ENCODE assay signal across 29 cellular contexts in the genomic region with DNA sequence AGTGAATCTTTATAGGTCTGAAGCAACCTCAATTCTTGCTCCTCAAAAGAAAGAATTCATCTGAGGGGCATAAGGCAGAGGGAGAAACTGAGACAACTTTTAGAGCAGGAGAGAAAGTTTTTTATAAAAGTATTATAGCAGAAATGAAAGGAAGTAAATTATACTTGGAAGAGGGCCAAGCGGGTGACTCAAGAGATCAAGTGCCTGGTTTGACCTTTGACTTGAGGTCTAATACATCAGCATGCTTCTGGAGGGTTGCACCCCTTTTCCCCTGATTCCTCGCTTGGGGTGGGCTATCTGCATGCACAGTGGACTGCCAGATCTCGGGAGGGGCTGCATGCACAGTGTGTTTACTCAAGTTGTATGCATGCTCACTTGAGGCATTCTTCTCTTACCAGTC.
"Had no signal": no experiment of that assay in that cellular context is flagged by ENCODE, and none has a peak within 500 bp of the region (broad histone marks: within the 10 kb centered on the region; RNA-seq: fewer than 3 reads in every experiment).

No MANE protein-coding gene starts in this region.

- H3K27me3 ChIP-seq: esophagus squamous epithelium, gastrocnemius medialis, neutrophil, pancreas, right lobe of liver, suprapubic skin, thyroid gland had no signal

- H3K4me1 ChIP-seq: esophagus squamous epithelium, gastrocnemius medialis, pancreas, right lobe of liver, suprapubic skin, thyroid gland had no signal

- H3K27ac ChIP-seq: coronary artery, esophagus squamous epithelium, gastrocnemius medialis, neutrophil, pancreas, right lobe of liver, suprapubic skin, thyroid gland had no signal

- ATAC-seq: gastrocnemius medialis; left lobe of liver; natural killer cell treated with Interleukin-12 subunit alpha and Interleukin-12 subunit beta and Interleukin-15 and Interleukin-18, amount 100 ng/mL, for 72 hours; pancreas; right lobe of liver; stimulated activated naive CD8-positive, alpha-beta T cell treated with anti-CD3 and anti-CD28 coated beads, Interleukin-15, amount 100 ng/mL, for 72 hours had no signal

- H3K27me3 Mint-ChIP-seq: memory B cell; natural killer cell treated with Interleukin-12 subunit alpha and Interleukin-12 subunit beta and Interleukin-15 and Interleukin-18, amount 100 ng/mL, for 72 hours; stimulated activated naive CD8-positive, alpha-beta T cell treated with anti-CD3 and anti-CD28 coated beads, Interleukin-15, amount 100 ng/mL, for 72 hours had no signal

- H3K4me3 Mint-ChIP-seq: memory B cell; natural killer cell treated with Interleukin-12 subunit alpha and Interleukin-12 subunit beta and Interleukin-15 and Interleukin-18, amount 100 ng/mL, for 72 hours; neural crest cell; stimulated activated naive CD8-positive, alpha-beta T cell treated with anti-CD3 and anti-CD28 coated beads, Interleukin-15, amount 100 ng/mL, for 72 hours had no signal

- H3K4me3 ChIP-seq: coronary artery, esophagus squamous epithelium, gastrocnemius medialis, lung, pancreas, right lobe of liver, smooth muscle cell, suprapubic skin, thyroid gland had no signal

- DNase-seq: dermis blood vessel endothelial cell; effector memory CD4-positive, alpha-beta T cell; erythroblast; esophagus squamous epithelium; gastrocnemius medialis; head of caudate nucleus; naive B cell; pancreas; retina; right lobe of liver; stimulated activated CD4-positive, alpha-beta T cell treated with anti-CD3 and anti-CD28 coated beads, Interleukin-12 subunit alpha, Interleukin-12 subunit beta, amount 100 ng/mL, for 4 hours; stimulated activated CD4-positive, alpha-beta T cell treated with anti-CD3 and anti-CD28 coated beads, Interleukin-1b, Interleukin-23, amount 100 ng/mL, for 48 hours; stimulated activated CD4-positive, alpha-beta T cell treated with anti-CD3 and anti-CD28 coated beads, Interleukin-4, amount 100 ng/mL, for 1 hour; stimulated activated CD8-positive, alpha-beta memory T cell treated with anti-CD3 and anti-CD28 coated beads, Interleukin-4, amount 100 ng/mL, for 48 hours; stimulated activated naive CD4-positive, alpha-beta T cell; stimulated activated naive CD8-positive, alpha-beta T cell treated with anti-CD3 and anti-CD28 coated beads, Interleukin-15, amount 100 ng/mL, for 72 hours; thyroid gland; trophoblast cell had no signal

- H3K36me3 ChIP-seq: esophagus squamous epithelium, gastrocnemius medialis, neutrophil, pancreas, right lobe of liver, suprapubic skin, thyroid gland had no signal

- FAIRE-seq: endothelial cell of umbilical vein, keratinocyte, pancreas had no signal

- H3K9me3 ChIP-seq: esophagus squamous epithelium, gastrocnemius medialis, neutrophil, pancreas, right lobe of liver, suprapubic skin, thyroid gland had no signal

- H3K4me1 Mint-ChIP-seq: memory B cell; naive B cell; neural crest cell; stimulated activated naive CD8-positive, alpha-beta T cell treated with anti-CD3 and anti-CD28 coated beads, Interleukin-15, amount 100 ng/mL, for 72 hours had no signal

- H3K9me3 Mint-ChIP-seq: neural crest cell had no signal

- H3K36me3 Mint-ChIP-seq: memory B cell; naive B cell; natural killer cell treated with Interleukin-12 subunit alpha and Interleukin-12 subunit beta and Interleukin-15 and Interleukin-18, amount 100 ng/mL, for 72 hours had no signal

- H3K27ac Mint-ChIP-seq: memory B cell; naive B cell; natural killer cell treated with Interleukin-12 subunit alpha and Interleukin-12 subunit beta and Interleukin-15 and Interleukin-18, amount 100 ng/mL, for 72 hours had no signal
